In the genomic region with DNA sequence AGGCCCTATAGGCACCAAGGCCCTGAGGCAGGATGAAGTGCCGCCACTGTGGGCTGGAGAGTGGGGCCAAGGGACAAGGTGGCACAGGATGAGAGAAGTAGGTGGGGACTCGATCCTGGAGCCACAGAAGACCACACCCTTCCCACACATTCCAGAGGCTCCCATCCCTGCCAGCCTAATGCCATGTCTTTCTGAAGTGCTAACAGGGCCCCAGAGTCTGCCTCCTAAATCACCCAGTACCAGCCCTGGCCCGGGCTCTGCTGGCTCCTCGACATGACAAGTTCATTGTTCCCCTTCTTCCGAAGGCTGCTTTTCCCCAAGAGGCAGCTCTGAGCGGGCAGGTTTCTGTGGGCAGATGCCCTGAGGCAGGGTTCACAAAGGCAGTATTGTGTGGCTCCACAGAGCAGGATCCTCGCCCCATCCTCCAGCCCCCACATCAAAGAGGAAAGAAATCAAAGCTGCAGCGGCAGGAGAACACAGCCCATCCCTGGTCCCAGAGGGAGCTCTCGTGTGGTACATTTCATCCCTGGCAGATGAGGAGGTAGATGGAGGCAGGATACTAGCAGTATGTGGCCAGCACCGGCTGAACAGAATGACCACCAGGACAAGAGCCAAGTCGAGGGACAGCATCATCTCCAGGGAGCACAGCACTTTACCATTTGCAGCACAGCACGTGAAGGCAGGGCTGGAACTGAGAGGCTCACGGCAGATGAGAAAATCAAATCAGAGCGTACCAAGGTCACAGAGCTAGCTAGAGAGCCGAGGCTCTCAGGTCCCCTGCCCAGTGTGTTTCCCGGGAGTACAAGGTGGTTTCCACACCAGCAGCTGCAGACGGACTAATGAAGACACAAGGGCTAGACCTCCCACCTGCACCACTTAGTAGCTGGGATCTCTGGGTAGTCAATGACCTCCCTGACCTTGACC, we compare ENCODE assay signal across 1 cellular context.
A peak's percentile ranks its signal among the peaks of the same experiment; 100 is the strongest.
TF ChIP-seq lines count a peak whose summit lies in the region.

No MANE protein-coding gene starts in this region.

TF ChIP-seq in HepG2, 621 proteins besides CTCF, POLR2A, EP300 and RAD21 (continued from another document and continues in another):
- TF ChIP-seq, protein P1, sequence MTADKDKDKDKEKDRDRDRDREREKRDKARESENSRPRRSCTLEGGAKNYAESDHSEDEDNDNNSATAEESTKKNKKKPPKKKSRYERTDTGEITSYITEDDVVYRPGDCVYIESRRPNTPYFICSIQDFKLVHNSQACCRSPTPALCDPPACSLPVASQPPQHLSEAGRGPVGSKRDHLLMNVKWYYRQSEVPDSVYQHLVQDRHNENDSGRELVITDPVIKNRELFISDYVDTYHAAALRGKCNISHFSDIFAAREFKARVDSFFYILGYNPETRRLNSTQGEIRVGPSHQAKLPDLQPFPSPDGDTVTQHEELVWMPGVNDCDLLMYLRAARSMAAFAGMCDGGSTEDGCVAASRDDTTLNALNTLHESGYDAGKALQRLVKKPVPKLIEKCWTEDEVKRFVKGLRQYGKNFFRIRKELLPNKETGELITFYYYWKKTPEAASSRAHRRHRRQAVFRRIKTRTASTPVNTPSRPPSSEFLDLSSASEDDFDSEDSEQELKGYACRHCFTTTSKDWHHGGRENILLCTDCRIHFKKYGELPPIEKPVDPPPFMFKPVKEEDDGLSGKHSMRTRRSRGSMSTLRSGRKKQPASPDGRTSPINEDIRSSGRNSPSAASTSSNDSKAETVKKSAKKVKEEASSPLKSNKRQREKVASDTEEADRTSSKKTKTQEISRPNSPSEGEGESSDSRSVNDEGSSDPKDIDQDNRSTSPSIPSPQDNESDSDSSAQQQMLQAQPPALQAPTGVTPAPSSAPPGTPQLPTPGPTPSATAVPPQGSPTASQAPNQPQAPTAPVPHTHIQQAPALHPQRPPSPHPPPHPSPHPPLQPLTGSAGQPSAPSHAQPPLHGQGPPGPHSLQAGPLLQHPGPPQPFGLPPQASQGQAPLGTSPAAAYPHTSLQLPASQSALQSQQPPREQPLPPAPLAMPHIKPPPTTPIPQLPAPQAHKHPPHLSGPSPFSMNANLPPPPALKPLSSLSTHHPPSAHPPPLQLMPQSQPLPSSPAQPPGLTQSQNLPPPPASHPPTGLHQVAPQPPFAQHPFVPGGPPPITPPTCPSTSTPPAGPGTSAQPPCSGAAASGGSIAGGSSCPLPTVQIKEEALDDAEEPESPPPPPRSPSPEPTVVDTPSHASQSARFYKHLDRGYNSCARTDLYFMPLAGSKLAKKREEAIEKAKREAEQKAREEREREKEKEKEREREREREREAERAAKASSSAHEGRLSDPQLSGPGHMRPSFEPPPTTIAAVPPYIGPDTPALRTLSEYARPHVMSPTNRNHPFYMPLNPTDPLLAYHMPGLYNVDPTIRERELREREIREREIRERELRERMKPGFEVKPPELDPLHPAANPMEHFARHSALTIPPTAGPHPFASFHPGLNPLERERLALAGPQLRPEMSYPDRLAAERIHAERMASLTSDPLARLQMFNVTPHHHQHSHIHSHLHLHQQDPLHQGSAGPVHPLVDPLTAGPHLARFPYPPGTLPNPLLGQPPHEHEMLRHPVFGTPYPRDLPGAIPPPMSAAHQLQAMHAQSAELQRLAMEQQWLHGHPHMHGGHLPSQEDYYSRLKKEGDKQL (CRISPR knock-in tag; IDR thresholded peaks at IDR 0.05; ENCODE audit: low read depth) = peak; percentile 59; the same call in 1 of the 2 replicates
- peak; percentile 52 for TF ChIP-seq ZEB1 (IDR thresholded peaks at IDR 0.05; ENCODE audit: insufficient replicate concordance, low read depth)
- TF ChIP-seq NCOA1 (CRISPR knock-in tag; IDR thresholded peaks at IDR 0.05) = peak; percentile 18
- TF ChIP-seq HOXA3 (CRISPR knock-in tag; IDR thresholded peaks at IDR 0.05) = peak; percentile 68
- no peak for TF ChIP-seq ZNF430 (CRISPR knock-in tag; IDR thresholded peaks at IDR 0.05)
- TF ChIP-seq, protein P2, sequence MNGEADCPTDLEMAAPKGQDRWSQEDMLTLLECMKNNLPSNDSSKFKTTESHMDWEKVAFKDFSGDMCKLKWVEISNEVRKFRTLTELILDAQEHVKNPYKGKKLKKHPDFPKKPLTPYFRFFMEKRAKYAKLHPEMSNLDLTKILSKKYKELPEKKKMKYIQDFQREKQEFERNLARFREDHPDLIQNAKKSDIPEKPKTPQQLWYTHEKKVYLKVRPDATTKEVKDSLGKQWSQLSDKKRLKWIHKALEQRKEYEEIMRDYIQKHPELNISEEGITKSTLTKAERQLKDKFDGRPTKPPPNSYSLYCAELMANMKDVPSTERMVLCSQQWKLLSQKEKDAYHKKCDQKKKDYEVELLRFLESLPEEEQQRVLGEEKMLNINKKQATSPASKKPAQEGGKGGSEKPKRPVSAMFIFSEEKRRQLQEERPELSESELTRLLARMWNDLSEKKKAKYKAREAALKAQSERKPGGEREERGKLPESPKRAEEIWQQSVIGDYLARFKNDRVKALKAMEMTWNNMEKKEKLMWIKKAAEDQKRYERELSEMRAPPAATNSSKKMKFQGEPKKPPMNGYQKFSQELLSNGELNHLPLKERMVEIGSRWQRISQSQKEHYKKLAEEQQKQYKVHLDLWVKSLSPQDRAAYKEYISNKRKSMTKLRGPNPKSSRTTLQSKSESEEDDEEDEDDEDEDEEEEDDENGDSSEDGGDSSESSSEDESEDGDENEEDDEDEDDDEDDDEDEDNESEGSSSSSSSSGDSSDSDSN (CRISPR knock-in tag; IDR thresholded peaks at IDR 0.05) = peak; percentile 75
- TF ChIP-seq, protein P3, sequence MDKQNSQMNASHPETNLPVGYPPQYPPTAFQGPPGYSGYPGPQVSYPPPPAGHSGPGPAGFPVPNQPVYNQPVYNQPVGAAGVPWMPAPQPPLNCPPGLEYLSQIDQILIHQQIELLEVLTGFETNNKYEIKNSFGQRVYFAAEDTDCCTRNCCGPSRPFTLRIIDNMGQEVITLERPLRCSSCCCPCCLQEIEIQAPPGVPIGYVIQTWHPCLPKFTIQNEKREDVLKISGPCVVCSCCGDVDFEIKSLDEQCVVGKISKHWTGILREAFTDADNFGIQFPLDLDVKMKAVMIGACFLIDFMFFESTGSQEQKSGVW (CRISPR knock-in tag; IDR thresholded peaks at IDR 0.05; ENCODE audit: borderline replicate concordance) = no peak
- no peak for TF ChIP-seq MAFF (IDR thresholded peaks at IDR 0.05; ENCODE audit: low read depth, low read length)
- TF ChIP-seq, protein P4, sequence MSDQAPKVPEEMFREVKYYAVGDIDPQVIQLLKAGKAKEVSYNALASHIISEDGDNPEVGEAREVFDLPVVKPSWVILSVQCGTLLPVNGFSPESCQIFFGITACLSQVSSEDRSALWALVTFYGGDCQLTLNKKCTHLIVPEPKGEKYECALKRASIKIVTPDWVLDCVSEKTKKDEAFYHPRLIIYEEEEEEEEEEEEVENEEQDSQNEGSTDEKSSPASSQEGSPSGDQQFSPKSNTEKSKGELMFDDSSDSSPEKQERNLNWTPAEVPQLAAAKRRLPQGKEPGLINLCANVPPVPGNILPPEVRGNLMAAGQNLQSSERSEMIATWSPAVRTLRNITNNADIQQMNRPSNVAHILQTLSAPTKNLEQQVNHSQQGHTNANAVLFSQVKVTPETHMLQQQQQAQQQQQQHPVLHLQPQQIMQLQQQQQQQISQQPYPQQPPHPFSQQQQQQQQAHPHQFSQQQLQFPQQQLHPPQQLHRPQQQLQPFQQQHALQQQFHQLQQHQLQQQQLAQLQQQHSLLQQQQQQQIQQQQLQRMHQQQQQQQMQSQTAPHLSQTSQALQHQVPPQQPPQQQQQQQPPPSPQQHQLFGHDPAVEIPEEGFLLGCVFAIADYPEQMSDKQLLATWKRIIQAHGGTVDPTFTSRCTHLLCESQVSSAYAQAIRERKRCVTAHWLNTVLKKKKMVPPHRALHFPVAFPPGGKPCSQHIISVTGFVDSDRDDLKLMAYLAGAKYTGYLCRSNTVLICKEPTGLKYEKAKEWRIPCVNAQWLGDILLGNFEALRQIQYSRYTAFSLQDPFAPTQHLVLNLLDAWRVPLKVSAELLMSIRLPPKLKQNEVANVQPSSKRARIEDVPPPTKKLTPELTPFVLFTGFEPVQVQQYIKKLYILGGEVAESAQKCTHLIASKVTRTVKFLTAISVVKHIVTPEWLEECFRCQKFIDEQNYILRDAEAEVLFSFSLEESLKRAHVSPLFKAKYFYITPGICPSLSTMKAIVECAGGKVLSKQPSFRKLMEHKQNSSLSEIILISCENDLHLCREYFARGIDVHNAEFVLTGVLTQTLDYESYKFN (CRISPR knock-in tag; conservative IDR thresholded peaks at IDR 0.05) = peak; percentile 80
- peak; percentile 72; the same call in 1 of the 2 replicates for TF ChIP-seq KDM2A (CRISPR knock-in tag; IDR thresholded peaks at IDR 0.05; ENCODE audit: borderline replicate concordance, low read depth)
- TF ChIP-seq, protein P5, sequence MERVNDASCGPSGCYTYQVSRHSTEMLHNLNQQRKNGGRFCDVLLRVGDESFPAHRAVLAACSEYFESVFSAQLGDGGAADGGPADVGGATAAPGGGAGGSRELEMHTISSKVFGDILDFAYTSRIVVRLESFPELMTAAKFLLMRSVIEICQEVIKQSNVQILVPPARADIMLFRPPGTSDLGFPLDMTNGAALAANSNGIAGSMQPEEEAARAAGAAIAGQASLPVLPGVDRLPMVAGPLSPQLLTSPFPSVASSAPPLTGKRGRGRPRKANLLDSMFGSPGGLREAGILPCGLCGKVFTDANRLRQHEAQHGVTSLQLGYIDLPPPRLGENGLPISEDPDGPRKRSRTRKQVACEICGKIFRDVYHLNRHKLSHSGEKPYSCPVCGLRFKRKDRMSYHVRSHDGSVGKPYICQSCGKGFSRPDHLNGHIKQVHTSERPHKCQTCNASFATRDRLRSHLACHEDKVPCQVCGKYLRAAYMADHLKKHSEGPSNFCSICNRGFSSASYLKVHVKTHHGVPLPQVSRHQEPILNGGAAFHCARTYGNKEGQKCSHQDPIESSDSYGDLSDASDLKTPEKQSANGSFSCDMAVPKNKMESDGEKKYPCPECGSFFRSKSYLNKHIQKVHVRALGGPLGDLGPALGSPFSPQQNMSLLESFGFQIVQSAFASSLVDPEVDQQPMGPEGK (CRISPR knock-in tag; IDR thresholded peaks at IDR 0.05) = peak; percentile 94
- TF ChIP-seq ZBTB21 (CRISPR knock-in tag; IDR thresholded peaks at IDR 0.05) = no peak
- TF ChIP-seq HDAC2 (CRISPR knock-in tag; IDR thresholded peaks at IDR 0.05) = peak; percentile 91
- 0 out of 2 replicates have a peak, but pooled peaks have one; percentile 13 for TF ChIP-seq ELF4 (CRISPR knock-in tag; IDR thresholded peaks at IDR 0.05; ENCODE audit: borderline replicate concordance)
- TF ChIP-seq FOXJ3 (CRISPR knock-in tag; IDR thresholded peaks at IDR 0.05; ENCODE audit: borderline replicate concordance) = no peak
- TF ChIP-seq ARID2 (CRISPR knock-in tag; IDR thresholded peaks at IDR 0.05; ENCODE audit: borderline replicate concordance) = no peak
- TF ChIP-seq, protein P6, sequence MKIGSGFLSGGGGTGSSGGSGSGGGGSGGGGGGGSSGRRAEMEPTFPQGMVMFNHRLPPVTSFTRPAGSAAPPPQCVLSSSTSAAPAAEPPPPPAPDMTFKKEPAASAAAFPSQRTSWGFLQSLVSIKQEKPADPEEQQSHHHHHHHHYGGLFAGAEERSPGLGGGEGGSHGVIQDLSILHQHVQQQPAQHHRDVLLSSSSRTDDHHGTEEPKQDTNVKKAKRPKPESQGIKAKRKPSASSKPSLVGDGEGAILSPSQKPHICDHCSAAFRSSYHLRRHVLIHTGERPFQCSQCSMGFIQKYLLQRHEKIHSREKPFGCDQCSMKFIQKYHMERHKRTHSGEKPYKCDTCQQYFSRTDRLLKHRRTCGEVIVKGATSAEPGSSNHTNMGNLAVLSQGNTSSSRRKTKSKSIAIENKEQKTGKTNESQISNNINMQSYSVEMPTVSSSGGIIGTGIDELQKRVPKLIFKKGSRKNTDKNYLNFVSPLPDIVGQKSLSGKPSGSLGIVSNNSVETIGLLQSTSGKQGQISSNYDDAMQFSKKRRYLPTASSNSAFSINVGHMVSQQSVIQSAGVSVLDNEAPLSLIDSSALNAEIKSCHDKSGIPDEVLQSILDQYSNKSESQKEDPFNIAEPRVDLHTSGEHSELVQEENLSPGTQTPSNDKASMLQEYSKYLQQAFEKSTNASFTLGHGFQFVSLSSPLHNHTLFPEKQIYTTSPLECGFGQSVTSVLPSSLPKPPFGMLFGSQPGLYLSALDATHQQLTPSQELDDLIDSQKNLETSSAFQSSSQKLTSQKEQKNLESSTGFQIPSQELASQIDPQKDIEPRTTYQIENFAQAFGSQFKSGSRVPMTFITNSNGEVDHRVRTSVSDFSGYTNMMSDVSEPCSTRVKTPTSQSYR (CRISPR knock-in tag; IDR thresholded peaks at IDR 0.05; ENCODE audit: borderline replicate concordance) = peak; percentile 86
- TF ChIP-seq ZNF160 (CRISPR knock-in tag; IDR thresholded peaks at IDR 0.05) = peak; percentile 67; the same call in 1 of the 2 replicates
- TF ChIP-seq SOX13 (IDR thresholded peaks at IDR 0.05) = no peak
- peak in 1 of 2 experiments; percentile 80; a peak in 2 of 4 replicates for TF ChIP-seq SOX13 (CRISPR knock-in tag; conservative IDR thresholded peaks at IDR 0.05 in 1 of 2, IDR thresholded peaks at IDR 0.05 in 1 of 2)
- TF ChIP-seq, protein P7, sequence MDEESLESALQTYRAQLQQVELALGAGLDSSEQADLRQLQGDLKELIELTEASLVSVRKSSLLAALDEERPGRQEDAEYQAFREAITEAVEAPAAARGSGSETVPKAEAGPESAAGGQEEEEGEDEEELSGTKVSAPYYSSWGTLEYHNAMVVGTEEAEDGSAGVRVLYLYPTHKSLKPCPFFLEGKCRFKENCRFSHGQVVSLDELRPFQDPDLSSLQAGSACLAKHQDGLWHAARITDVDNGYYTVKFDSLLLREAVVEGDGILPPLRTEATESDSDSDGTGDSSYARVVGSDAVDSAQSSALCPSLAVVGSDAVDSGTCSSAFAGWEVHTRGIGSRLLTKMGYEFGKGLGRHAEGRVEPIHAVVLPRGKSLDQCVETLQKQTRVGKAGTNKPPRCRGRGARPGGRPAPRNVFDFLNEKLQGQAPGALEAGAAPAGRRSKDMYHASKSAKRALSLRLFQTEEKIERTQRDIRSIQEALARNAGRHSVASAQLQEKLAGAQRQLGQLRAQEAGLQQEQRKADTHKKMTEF (CRISPR knock-in tag; IDR thresholded peaks at IDR 0.05) = peak; percentile 64; the same call in 1 of the 2 replicates
- no peak for TF ChIP-seq ZNF672 (CRISPR knock-in tag; IDR thresholded peaks at IDR 0.05)
- peak; percentile 84 for TF ChIP-seq ZNF792 (CRISPR knock-in tag; IDR thresholded peaks at IDR 0.05)
- no peak for TF ChIP-seq KMT2A (CRISPR knock-in tag; IDR thresholded peaks at IDR 0.05)
- peak; percentile 36; the same call in 1 of the 2 replicates for TF ChIP-seq ZNF232 (CRISPR knock-in tag; IDR thresholded peaks at IDR 0.05; ENCODE audit: borderline replicate concordance)
- TF ChIP-seq IRF2 (CRISPR knock-in tag; IDR thresholded peaks at IDR 0.05) = peak; percentile 43; the same call in 1 of the 2 replicates
- TF ChIP-seq, protein P8, sequence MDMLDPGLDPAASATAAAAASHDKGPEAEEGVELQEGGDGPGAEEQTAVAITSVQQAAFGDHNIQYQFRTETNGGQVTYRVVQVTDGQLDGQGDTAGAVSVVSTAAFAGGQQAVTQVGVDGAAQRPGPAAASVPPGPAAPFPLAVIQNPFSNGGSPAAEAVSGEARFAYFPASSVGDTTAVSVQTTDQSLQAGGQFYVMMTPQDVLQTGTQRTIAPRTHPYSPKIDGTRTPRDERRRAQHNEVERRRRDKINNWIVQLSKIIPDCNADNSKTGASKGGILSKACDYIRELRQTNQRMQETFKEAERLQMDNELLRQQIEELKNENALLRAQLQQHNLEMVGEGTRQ (IDR thresholded peaks at IDR 0.05; ENCODE audit: low read depth, low read length) = 0 out of 2 replicates have a peak, but pooled peaks have one; percentile 21
- TF ChIP-seq, protein P8 (CRISPR knock-in tag; IDR thresholded peaks at IDR 0.05; ENCODE audit: borderline replicate concordance) = no peak
- 0 out of 2 replicates have a peak, but pooled peaks have one; percentile 53 for TF ChIP-seq SIX4 (CRISPR knock-in tag; IDR thresholded peaks at IDR 0.05)
- TF ChIP-seq TCF12 (IDR thresholded peaks at IDR 0.05) = no peak
- TF ChIP-seq TCF12 (CRISPR knock-in tag; IDR thresholded peaks at IDR 0.05) = no peak
